4 cellular contexts compared by ENCODE assay signal in genomic region chr4:81398379-81398778, GRCh38.
"Had no signal": no experiment of that assay in that cellular context is flagged by ENCODE, and none has a peak within 500 bp of the region (broad histone marks: within the 10 kb centered on the region; RNA-seq: fewer than 3 reads in every experiment).

No MANE protein-coding gene starts in this region.

- H3K4me3 Mint-ChIP-seq: GM23338, H9 had no signal

- H3K4me3 ChIP-seq: GM23338 had no signal

- H3K9me3 Mint-ChIP-seq: GM23338, H9 had no signal

- ATAC-seq: GM23338 had no signal

- H3K27ac Mint-ChIP-seq: GM23338, H9 had no signal

- DNase-seq: H9, HCEC 1CT, IMR-90 had no signal
